Comparison of ENCODE assay signal across 16 cellular contexts in the genomic region with DNA sequence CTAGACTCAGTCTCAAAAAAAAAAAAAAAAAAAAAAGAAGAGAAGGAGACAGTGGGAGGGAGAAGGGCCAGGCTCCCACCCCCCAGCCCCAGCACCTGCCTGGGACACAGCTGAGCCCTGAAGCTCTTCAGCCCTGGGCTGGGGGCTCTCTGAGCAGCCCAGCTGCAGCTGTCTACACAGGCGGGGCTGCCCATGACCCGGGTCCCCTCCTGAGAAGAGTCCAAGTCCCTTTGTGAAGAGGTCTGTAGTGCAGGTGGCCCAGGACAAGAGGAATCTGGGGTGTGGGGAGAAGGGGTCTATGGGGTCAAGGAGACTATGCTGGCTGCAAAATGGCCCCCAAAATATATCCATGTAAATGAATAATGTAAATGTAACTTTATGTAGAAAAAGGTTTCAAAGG. TPM values are rescaled to one million over a fixed set of nuclear protein-coding genes. Genes with fewer than 3 reads are reported as not detected.
"Had no signal": no experiment of that assay in that cellular context is flagged by ENCODE, and none has a peak within 500 bp of the region (broad histone marks: within the 10 kb centered on the region; RNA-seq: fewer than 3 reads in every experiment).

No MANE protein-coding gene starts in this region.

- H3K27me3 Mint-ChIP-seq: activated CD4-positive, alpha-beta T cell treated with anti-CD3 and anti-CD28 coated beads for 36 hours; activated naive CD4-positive, alpha-beta T cell treated with anti-CD3 and anti-CD28 coated beads, Interleukin-2, amount 50 U/mL, for 24 hours; activated T-cell treated with anti-CD3 and anti-CD28 coated beads, Interleukin-2, amount 50 U/mL, for 24 hours; stimulated activated naive CD8-positive, alpha-beta T cell treated with anti-CD3 and anti-CD28 coated beads, Interleukin-15, Interleukin-2, amounts not matched to agents 100 ng/mL and 50 ng/mL, for 24 hours had no signal

- H3K4me1 ChIP-seq: uterus had no signal

- H3K4me2 ChIP-seq: hepatocyte had no signal

- H3K27me3 ChIP-seq: dorsolateral prefrontal cortex, hepatocyte, transverse colon, uterus had no signal

- DNase-seq: activated T-cell treated with anti-CD3 and anti-CD28 coated beads, Interleukin-2, amount 50 U/mL, for 24 hours; amniotic stem cell; caudate nucleus; dorsolateral prefrontal cortex; foreskin fibroblast; transverse colon; uterus had no signal

- H3K4me3 ChIP-seq: dorsolateral prefrontal cortex, hepatocyte, lung, transverse colon, uterus had no signal

- H3K9me3 Mint-ChIP-seq: activated naive CD4-positive, alpha-beta T cell treated with anti-CD3 and anti-CD28 coated beads, Interleukin-2, amount 50 U/mL, for 24 hours; activated T-cell treated with anti-CD3 and anti-CD28 coated beads, Interleukin-2, amount 50 U/mL, for 24 hours; natural killer cell treated with Interleukin-12 subunit alpha and Interleukin-12 subunit beta and Interleukin-15 and Interleukin-18, amount 100 ng/mL, for 72 hours; stimulated activated naive CD8-positive, alpha-beta T cell treated with anti-CD3 and anti-CD28 coated beads, Interleukin-15, Interleukin-2, amounts not matched to agents 100 ng/mL and 50 ng/mL, for 24 hours; WTC11 had no signal

- H3K79me2 ChIP-seq: hepatocyte had no signal

- H2AFZ ChIP-seq: hepatocyte had no signal

- H3K36me3 ChIP-seq: transverse colon, uterus had no signal

- H3K4me3 Mint-ChIP-seq: activated CD4-positive, alpha-beta T cell treated with anti-CD3 and anti-CD28 coated beads for 36 hours; activated naive CD4-positive, alpha-beta T cell treated with anti-CD3 and anti-CD28 coated beads, Interleukin-2, amount 50 U/mL, for 24 hours; activated T-cell treated with anti-CD3 and anti-CD28 coated beads, Interleukin-2, amount 50 U/mL, for 24 hours; natural killer cell treated with Interleukin-12 subunit alpha and Interleukin-12 subunit beta and Interleukin-15 and Interleukin-18, amount 100 ng/mL, for 72 hours; stimulated activated naive CD8-positive, alpha-beta T cell treated with anti-CD3 and anti-CD28 coated beads, Interleukin-15, Interleukin-2, amounts not matched to agents 100 ng/mL and 50 ng/mL, for 24 hours; WTC11 had no signal

- H3K36me3 Mint-ChIP-seq: activated naive CD4-positive, alpha-beta T cell treated with anti-CD3 and anti-CD28 coated beads, Interleukin-2, amount 50 U/mL, for 24 hours; natural killer cell treated with Interleukin-12 subunit alpha and Interleukin-12 subunit beta and Interleukin-15 and Interleukin-18, amount 100 ng/mL, for 72 hours; WTC11 had no signal

- H3K27ac ChIP-seq: dorsolateral prefrontal cortex, hepatocyte, transverse colon, uterus had no signal

- H3K9me3 ChIP-seq: transverse colon, uterus had no signal

- H3K27ac Mint-ChIP-seq: activated naive CD4-positive, alpha-beta T cell treated with anti-CD3 and anti-CD28 coated beads, Interleukin-2, amount 50 U/mL, for 24 hours; stimulated activated naive CD8-positive, alpha-beta T cell treated with anti-CD3 and anti-CD28 coated beads, Interleukin-15, Interleukin-2, amounts not matched to agents 100 ng/mL and 50 ng/mL, for 24 hours; WTC11 had no signal

RNA-seq across cellular contexts. Expression of a gene that starts 6.7 kb away (rescaled TPM):
- total RNA-seq: activated CD4-positive, alpha-beta T cell treated with anti-CD3 and anti-CD28 coated beads for 36 hours; activated CD8-positive, alpha-beta T cell treated with anti-CD3 and anti-CD28 coated beads, Interleukin-2, amount 10 ng/mL, durations not matched to agents 7 days and 5 days; glomerular endothelial cell; natural killer cell treated with Interleukin-12 subunit alpha and Interleukin-12 subunit beta and Interleukin-15 and Interleukin-18, amount 100 ng/mL, for 72 hours had no signal
